Comparison of ENCODE assay signal across 8 cellular contexts in genomic region chr10:91573320-91573719, GRCh38. TPM values are rescaled to one million over a fixed set of nuclear protein-coding genes. Genes with fewer than 3 reads are reported as not detected.
"Had no signal": no experiment of that assay in that cellular context is flagged by ENCODE, and none has a peak within 500 bp of the region (broad histone marks: within the 10 kb centered on the region; RNA-seq: fewer than 3 reads in every experiment).

No MANE protein-coding gene starts in this region.

- ATAC-seq: GM12878 had no signal

- H3K4me3 ChIP-seq: GM12878 had no signal

- DNase-seq: GDM1, GF-D8 had no signal

- FAIRE-seq: G401.6, GM12878, GM12891, GM12892, GM18507, GM19239 had no signal

RNA-seq across cellular contexts. Expression of gene PPP1R3C, which starts 59.6 kb away (rescaled TPM):
- total RNA-seq: GM12878 had no signal
